ENCODE assay signal across 16 cellular contexts in the genomic region with DNA sequence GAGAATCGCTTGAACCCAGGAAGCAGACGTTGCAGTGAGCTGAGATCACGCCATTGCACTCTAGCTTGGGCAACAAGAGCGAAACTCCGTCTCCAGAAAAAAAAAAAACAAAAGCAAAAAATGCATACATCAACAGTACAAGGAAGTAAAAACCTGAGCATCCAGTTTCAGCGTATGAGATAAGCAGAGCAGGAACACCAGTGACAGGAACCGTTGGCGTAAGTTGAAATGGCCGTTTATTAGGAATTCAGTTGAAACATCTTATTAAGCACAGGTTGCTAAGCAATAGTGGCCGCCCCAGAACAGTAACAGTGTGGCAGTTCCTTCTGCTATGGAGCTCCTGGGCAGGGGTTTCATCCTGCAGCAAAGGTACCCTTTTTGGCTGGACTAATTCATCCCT.
"Had no signal": no experiment of that assay in that cellular context is flagged by ENCODE, and none has a peak within 500 bp of the region (broad histone marks: within the 10 kb centered on the region; RNA-seq: fewer than 3 reads in every experiment).

No MANE protein-coding gene starts in this region.

- H3K9me3 ChIP-seq: body of pancreas, esophagus muscularis mucosa, upper lobe of right lung had no signal

- H3K27me3 ChIP-seq: body of pancreas, esophagus muscularis mucosa, upper lobe of right lung had no signal

- DNase-seq: activated CD4-positive, alpha-beta T cell treated with anti-CD3 and anti-CD28 coated beads, Interleukin-2, amount 50 U/mL, for 48 hours; activated CD8-positive, alpha-beta memory T cell treated with anti-CD3 and anti-CD28 coated beads, Interleukin-2, amount 10 ng/mL, durations not matched to agents 7 days and 5 days; activated effector memory CD4-positive, alpha-beta T cell treated with Interleukin-2 at 50 U/mL for 16 hours; activated T-cell treated with anti-CD3 and anti-CD28 coated beads, Interleukin-2, amount 50 U/mL, for 24 hours; amniotic stem cell; body of pancreas; cerebellar nuclear complex; endodermal cell; glutamatergic neuron; stimulated activated naive CD4-positive, alpha-beta T cell; upper lobe of right lung had no signal

- H3K36me3 ChIP-seq: esophagus muscularis mucosa, upper lobe of right lung had no signal

- H3K27ac ChIP-seq: body of pancreas, esophagus muscularis mucosa, upper lobe of right lung had no signal

- H3K4me3 ChIP-seq: body of pancreas, esophagus muscularis mucosa, upper lobe of right lung had no signal

- ATAC-seq: activated CD4-positive, CD25-positive, alpha-beta regulatory T cell treated with anti-CD3 and anti-CD28 coated beads, Interleukin-2, amount 50 U/mL, for 24 hours; activated CD8-positive, alpha-beta memory T cell treated with anti-CD3 and anti-CD28 coated beads, Interleukin-2, amount 10 ng/mL, durations not matched to agents 7 days and 5 days; activated naive CD4-positive, alpha-beta T cell treated with anti-CD3 and anti-CD28 coated beads, Interleukin-2, amount 50 U/mL, for 72 hours; body of pancreas; left lobe of liver; sciatic nerve; upper lobe of right lung had no signal
